In genomic region chr18:61926532-61926931, GRCh38 we compare ENCODE assay signal across 12 cellular contexts. TPM values are rescaled to one million over a fixed set of nuclear protein-coding genes. Genes with fewer than 3 reads are reported as not detected.
DNase-seq lines count a peak whose midpoint lies in the region; ATAC-seq lines count a peak whose summit lies in the region.
"Had no signal": no experiment of that assay in that cellular context is flagged by ENCODE, and none has a peak within 500 bp of the region (broad histone marks: within the 10 kb centered on the region; RNA-seq: fewer than 3 reads in every experiment).

No MANE protein-coding gene starts in this region.

- POLR2A ChIA-PET in activated CD4-positive, alpha-beta T cell treated with anti-CD3 and anti-CD28 coated beads for 36 hours (lab: Charles Lee) = no interaction called here
- POLR2A ChIA-PET in T-cell (lab: Charles Lee) = no interaction called here

- ATAC-seq in activated CD4-positive, alpha-beta T cell treated with anti-CD3 and anti-CD28 coated beads for 36 hours = peak; percentile 83
- ATAC-seq in T-cell (replicated peaks in 1 of 4) (peak in 3 of 4 experiments; percentile 51 to 69 (median 56)), GM18907 (IDR thresholded peaks at IDR 0.05; ENCODE audit: unreplicated experiment) (no peak), GM19035 (IDR thresholded peaks at IDR 0.05; ENCODE audit: unreplicated experiment) (no peak)
- ATAC-seq: left cardiac atrium had no signal

- H3K27ac Mint-ChIP-seq in activated CD4-positive, alpha-beta T cell treated with anti-CD3 and anti-CD28 coated beads for 36 hours = no peak overlapping the region
- peak overlapping the region in 1 of 2 donors; percentile 16 for H3K27ac Mint-ChIP-seq in T-cell
- H3K27ac Mint-ChIP-seq in activated naive CD4-positive, alpha-beta T cell treated with anti-CD3 and anti-CD28 coated beads, Interleukin-2, amount 50 U/mL, for 24 hours = no peak overlapping the region

- H3K36me3 Mint-ChIP-seq in activated CD4-positive, alpha-beta T cell treated with anti-CD3 and anti-CD28 coated beads for 36 hours (ENCODE audit: low read depth) = peaks cover 8% of the 10 kb centered on the region
- no peaks in the 10 kb centered on the region for H3K36me3 Mint-ChIP-seq in T-cell
- no peaks in the 10 kb centered on the region for H3K36me3 Mint-ChIP-seq in activated naive CD4-positive, alpha-beta T cell treated with anti-CD3 and anti-CD28 coated beads, Interleukin-2, amount 50 U/mL, for 24 hours

- CTCF ChIA-PET in activated CD4-positive, alpha-beta T cell treated with anti-CD3 and anti-CD28 coated beads for 36 hours (lab: Charles Lee) = interaction anchor here (2.6 kb wide), 1 partner anchor 15 kb away, joined by 8 read pairs; no protein-coding TSS in a partner anchor
- CTCF ChIA-PET in T-cell (lab: Charles Lee) = no interaction called here

- H3K9me3 Mint-ChIP-seq in activated CD4-positive, alpha-beta T cell treated with anti-CD3 and anti-CD28 coated beads for 36 hours (ENCODE audit: low read depth) = peaks cover 9% of the 10 kb centered on the region
- H3K9me3 Mint-ChIP-seq in T-cell = peaks cover 0 to 6% (median 6%) of the 10 kb centered on the region in 3 donors
- no peaks in the 10 kb centered on the region for H3K9me3 Mint-ChIP-seq in activated naive CD4-positive, alpha-beta T cell treated with anti-CD3 and anti-CD28 coated beads, Interleukin-2, amount 50 U/mL, for 24 hours

- peak; percentile 65 for DNase-seq in activated CD4-positive, alpha-beta T cell treated with anti-CD3 and anti-CD28 coated beads for 36 hours
- no peak for DNase-seq in activated CD4-positive, alpha-beta T cell treated with anti-CD3 and anti-CD28 coated beads for 1 hour
- DNase-seq in T-cell = no peak
- peak; percentile 18 to 39 (median 21) for DNase-seq in stimulated activated CD4-positive, alpha-beta T cell treated with anti-CD3 and anti-CD28 coated beads, TNF-alpha, amount 100 ng/mL, for 48 hours (ENCODE audit: low read depth in 3 of 3)
- no peak for DNase-seq in retina
- DNase-seq: 8988T, adrenal gland, left cardiac atrium, NCI-H1694 had no signal

- intact Hi-C loops in activated CD4-positive, alpha-beta T cell treated with anti-CD3 and anti-CD28 coated beads for 36 hours (cut with DNase I, micrococcal nuclease) = loop anchor here (1.0 kb wide), 1 partner anchor 26 kb away; no protein-coding TSS in a partner anchor

- H3K27me3 Mint-ChIP-seq in activated CD4-positive, alpha-beta T cell treated with anti-CD3 and anti-CD28 coated beads for 36 hours = peaks cover 1% of the 10 kb centered on the region
- H3K27me3 Mint-ChIP-seq in T-cell = peaks cover 2 to 4% of the 10 kb centered on the region in 2 donors
- no peaks in the 10 kb centered on the region for H3K27me3 Mint-ChIP-seq in activated naive CD4-positive, alpha-beta T cell treated with anti-CD3 and anti-CD28 coated beads, Interleukin-2, amount 50 U/mL, for 24 hours

- H3K4me1 Mint-ChIP-seq in activated CD4-positive, alpha-beta T cell treated with anti-CD3 and anti-CD28 coated beads for 36 hours = peaks cover 25% of the 10 kb centered on the region
- peaks cover 12 to 23% (median 20%) of the 10 kb centered on the region in 3 donors for H3K4me1 Mint-ChIP-seq in T-cell
- peaks cover 19% of the 10 kb centered on the region for H3K4me1 Mint-ChIP-seq in activated naive CD4-positive, alpha-beta T cell treated with anti-CD3 and anti-CD28 coated beads, Interleukin-2, amount 50 U/mL, for 24 hours

- H3K4me3 Mint-ChIP-seq in activated CD4-positive, alpha-beta T cell treated with anti-CD3 and anti-CD28 coated beads for 36 hours = no peak overlapping the region
- peak overlapping the region in 1 of 3 donors; percentile 45 for H3K4me3 Mint-ChIP-seq in T-cell
- H3K4me3 Mint-ChIP-seq in activated naive CD4-positive, alpha-beta T cell treated with anti-CD3 and anti-CD28 coated beads, Interleukin-2, amount 50 U/mL, for 24 hours = peak overlapping the region; percentile 33

RNA-seq across cellular contexts. Expression of gene RNF152, which starts 33.7 kb away (rescaled TPM):
- under 1 TPM; 0.05 to 0.28 TPM for total RNA-seq in activated CD4-positive, alpha-beta T cell treated with anti-CD3 and anti-CD28 coated beads for 36 hours
- total RNA-seq in T-cell = under 1 TPM; 0.23 to 0.78 (median 0.51) TPM

Comparison
In these comparisons a context has a peak if more than half of its experiments do, and no peak if none do; other contexts are left out.
1. DNase-seq: peak in activated CD4-positive, alpha-beta T cell treated with anti-CD3 and anti-CD28 coated beads for 36 hours (single experiment) and stimulated activated CD4-positive, alpha-beta T cell treated with anti-CD3 and anti-CD28 coated beads, TNF-alpha, amount 100 ng/mL, for 48 hours (3 of 3); none in activated CD4-positive, alpha-beta T cell treated with anti-CD3 and anti-CD28 coated beads for 1 hour (single experiment), T-cell (0 of 34) and retina (single experiment).
2. ATAC-seq: peak in activated CD4-positive, alpha-beta T cell treated with anti-CD3 and anti-CD28 coated beads for 36 hours (single experiment) and T-cell (3 of 4); none in GM18907 (single experiment) and GM19035 (single experiment).